Comparison of ENCODE assay signal across 20 cellular contexts in genomic region chr2:15158532-15158931, GRCh38.
DNase-seq lines count a peak whose midpoint lies in the region; ATAC-seq and TF ChIP-seq lines count a peak whose summit lies in the region.
"Had no signal": no experiment of that assay in that cellular context is flagged by ENCODE, and none has a peak within 500 bp of the region (broad histone marks: within the 10 kb centered on the region; RNA-seq: fewer than 3 reads in every experiment).

No MANE protein-coding gene starts in this region.

- ATAC-seq in foreskin keratinocyte (peak; percentile 79), upper lobe of right lung (no peak)
- no peak for ATAC-seq in activated T-cell treated with anti-CD3 and anti-CD28 coated beads, Interleukin-2, amount 50 U/mL, for 4 hours

- H3K36me3 ChIP-seq in mammary epithelial cell (ENCODE audit: insufficient read depth, low read length) (no peaks in the 10 kb centered on the region), neuronal stem cell (replicated peaks in 1 of 2; ENCODE audit: control insufficient read depth in 2 of 2, insufficient read depth in 2 of 2, low read length in 2 of 2) (no peaks in the 10 kb centered on the region), upper lobe of right lung (no peaks in the 10 kb centered on the region)
- H3K36me3 ChIP-seq: BE2C had no signal

- H4K91ac ChIP-seq in neuronal stem cell (ENCODE audit: low read depth, low read length, poor library complexity), result no peak overlapping the region

- DNase-seq in DMS53 (lab: John Stamatoyannopoulos, UW) (peak; percentile 37), DMS53 treated with DMSO at 0.1 percent for 48 hours (lab: John Stamatoyannopoulos, UW; ENCODE audit: unreplicated experiment) (no peak), mammary epithelial cell (peak; percentile 12), foreskin keratinocyte (peak in 1 of 2 donors; percentile 37), neuronal stem cell (ENCODE audit: low spot score) (no peak), pons (ENCODE audit: low spot score) (no peak), upper lobe of right lung (no peak)
- DNase-seq in activated T-cell treated with anti-CD3 and anti-CD28 coated beads, Interleukin-2, amount 50 U/mL, for 4 hours, result no peak
- DNase-seq: Calu3, NCI-H1048, NCI-H1694, NCI-H2029 treated with DMSO at 0.1 percent for 48 hours, NCI-H510A, OCI-M1, SK-N-SH had no signal

- H3K4me3 Mint-ChIP-seq in activated T-cell treated with anti-CD3 and anti-CD28 coated beads, Interleukin-2, amount 50 U/mL, for 4 hours, result no peak overlapping the region
- H3K4me3 Mint-ChIP-seq: CD14-positive monocyte, IgD-negative memory B cell had no signal

- no peaks in the 10 kb centered on the region for H3K79me1 ChIP-seq in neuronal stem cell (ENCODE audit: low read depth, low read length)

- no peak overlapping the region for H3K23ac ChIP-seq in neuronal stem cell (ENCODE audit: low read depth, low read length, poor library complexity)

- H3K4ac ChIP-seq in neuronal stem cell (ENCODE audit: low read length), result no peak overlapping the region

- intact Hi-C loops in mammary epithelial cell (cut with micrococcal nuclease) (loop anchor here (10.0 kb wide), 1 partner anchor 874 kb away; no protein-coding TSS in a partner anchor), upper lobe of right lung (cut with DNase I) (no loop called here)

- no peaks in the 10 kb centered on the region for H3K9me3 Mint-ChIP-seq in activated T-cell treated with anti-CD3 and anti-CD28 coated beads, Interleukin-2, amount 50 U/mL, for 4 hours
- H3K9me3 Mint-ChIP-seq: IgD-negative memory B cell had no signal

- WGBS in mammary epithelial cell (ENCODE audit: low coverage, missing lambda C conversion rate), result 68% methylated on average over 4 of the region's 5 CpGs
- WGBS in neuronal stem cell (ENCODE audit: extremely low coverage in 2 of 2, insufficient read length in 2 of 2, insufficient replicate concordance in 1 of 2), 2 donors, result no CpG with 5 or more reads among the region's 5 CpGs

- H3K27me3 ChIP-seq in mammary epithelial cell (ENCODE audit: insufficient read depth, low read length), result no peaks in the 10 kb centered on the region
- H3K27me3 ChIP-seq in foreskin keratinocyte, result no peaks in the 10 kb centered on the region
- no peaks in the 10 kb centered on the region for H3K27me3 ChIP-seq in neuronal stem cell (ENCODE audit: control insufficient read depth in 3 of 3, insufficient read depth in 3 of 3, low read depth in 1 of 3, low read length in 3 of 3)
- H3K27me3 ChIP-seq in upper lobe of right lung, result no peaks in the 10 kb centered on the region
- H3K27me3 ChIP-seq: BE2C had no signal

- H3K9ac ChIP-seq in mammary epithelial cell (ENCODE audit: insufficient read depth, low read length) (no peak overlapping the region), neuronal stem cell (ENCODE audit: low read depth, low read length, poor library complexity) (no peak overlapping the region)
- H3K9ac ChIP-seq: KMS-11, SK-N-SH had no signal

- no peaks in the 10 kb centered on the region for H3K79me2 ChIP-seq in mammary epithelial cell (ENCODE audit: insufficient read depth, low read length)

- H2AFZ ChIP-seq in mammary epithelial cell (ENCODE audit: low read depth, low read length) (peak overlapping the region; percentile 31), neuronal stem cell (ENCODE audit: low read length) (peak overlapping the region; percentile 3)

- no peak overlapping the region for H3K14ac ChIP-seq in neuronal stem cell (ENCODE audit: low read length)

- no peaks in the 10 kb centered on the region for H3K27me3 Mint-ChIP-seq in activated T-cell treated with anti-CD3 and anti-CD28 coated beads, Interleukin-2, amount 50 U/mL, for 4 hours (ENCODE audit: low read depth)
- H3K27me3 Mint-ChIP-seq: IgD-negative memory B cell had no signal

- no peaks in the 10 kb centered on the region for H4K20me1 ChIP-seq in mammary epithelial cell (ENCODE audit: insufficient read depth, low read length)

- CTCF ChIA-PET in mammary epithelial cell (lab: Charles Lee; ENCODE audit: low non-redundant PET), result interaction anchor here (0.9 kb wide), 1 partner anchor 1506 kb away, joined by 30 read pairs; no protein-coding TSS in a partner anchor

- in situ Hi-C loops in mammary epithelial cell (cut with MboI; ENCODE audit: low sequenced_read_pairs in 2 of 2), result no loop called here

- H4K8ac ChIP-seq in neuronal stem cell (ENCODE audit: low read depth, low read length), result no peak overlapping the region

- dilution Hi-C loops in mammary epithelial cell (cut with HindIII; ENCODE audit: low sequenced_read_pairs), result no loop called here

- H2BK12ac ChIP-seq in neuronal stem cell (ENCODE audit: low read length), result peak overlapping the region; percentile 77

- TF ChIP-seq CTCF in mammary epithelial cell (conservative IDR thresholded peaks at IDR 0.05 in 1 of 2, IDR thresholded peaks at IDR 0.05 in 1 of 2; ENCODE audit: extremely low read depth in 1 of 2, insufficient read depth in 1 of 2, low read depth in 1 of 2, low read length in 2 of 2) (no peak), foreskin keratinocyte (conservative IDR thresholded peaks at IDR 0.05) (no peak), upper lobe of right lung (IDR thresholded peaks at IDR 0.05) (no peak)

- H2BK120ac ChIP-seq in neuronal stem cell (ENCODE audit: low read depth, low read length), result peak overlapping the region; percentile 66

- H3K4me1 ChIP-seq in mammary epithelial cell (ENCODE audit: insufficient read depth, low read length), result peaks cover 4% of the 10 kb centered on the region
- no peaks in the 10 kb centered on the region for H3K4me1 ChIP-seq in foreskin keratinocyte
- H3K4me1 ChIP-seq in neuronal stem cell (ENCODE audit: control insufficient read depth in 2 of 2, insufficient read depth in 1 of 2, low read depth in 1 of 2, low read length in 2 of 2), result peaks cover 22 to 44% of the 10 kb centered on the region in 2 donors
- H3K4me1 ChIP-seq in upper lobe of right lung, result no peaks in the 10 kb centered on the region
- H3K4me1 ChIP-seq: BE2C had no signal

- H3K18ac ChIP-seq in neuronal stem cell (ENCODE audit: low read length), result peak overlapping the region; percentile 61

- H3K4me3 ChIP-seq in mammary epithelial cell (replicated peaks in 1 of 3; ENCODE audit: insufficient read depth in 1 of 3, low read depth in 2 of 3, low read length in 3 of 3), result no peak overlapping the region
- no peak overlapping the region for H3K4me3 ChIP-seq in neuronal stem cell (ENCODE audit: low read length in 2 of 2)
- no peak overlapping the region for H3K4me3 ChIP-seq in upper lobe of right lung

- no TSS peak for BruUV-seq in mammary epithelial cell (replicated peaks; lab: Mats Ljungman, UMichigan)

- no peaks in the 10 kb centered on the region for H3K9me3 ChIP-seq in mammary epithelial cell (replicated peaks; ENCODE audit: insufficient read depth, low read length)
- peaks cover 0 to under 1% of the 10 kb centered on the region in 2 donors for H3K9me3 ChIP-seq in neuronal stem cell (replicated peaks in 1 of 2; ENCODE audit: control insufficient read depth in 2 of 2, insufficient read depth in 1 of 2, low read depth in 1 of 2, low read length in 2 of 2)
- H3K9me3 ChIP-seq in upper lobe of right lung, result no peaks in the 10 kb centered on the region
- H3K9me3 ChIP-seq: BE2C, SK-N-SH had no signal

- no peak overlapping the region for H3K27ac ChIP-seq in mammary epithelial cell (ENCODE audit: insufficient read depth, low read depth, low read length)
- H3K27ac ChIP-seq in foreskin keratinocyte, result no peak overlapping the region
- H3K27ac ChIP-seq in neuronal stem cell (replicated peaks; ENCODE audit: low read length), result peak overlapping the region; percentile 77
- H3K27ac ChIP-seq in upper lobe of right lung, result no peak overlapping the region
- H3K27ac ChIP-seq: 22Rv1, KMS-11 had no signal

- H3K36me3 Mint-ChIP-seq in activated T-cell treated with anti-CD3 and anti-CD28 coated beads, Interleukin-2, amount 50 U/mL, for 4 hours (ENCODE audit: insufficient read depth), result no peaks in the 10 kb centered on the region
- H3K36me3 Mint-ChIP-seq: CD14-positive monocyte had no signal

- H2BK15ac ChIP-seq in neuronal stem cell (ENCODE audit: low read length), result no peak overlapping the region

- H2BK5ac ChIP-seq in neuronal stem cell (ENCODE audit: low read length), result peak overlapping the region; percentile 67

- no peak overlapping the region for H3K4me2 ChIP-seq in mammary epithelial cell (ENCODE audit: insufficient read depth, low read depth, low read length)
- no peak overlapping the region for H3K4me2 ChIP-seq in neuronal stem cell (ENCODE audit: insufficient read depth, low read length, poor library complexity, severe bottlenecking)
- H3K4me2 ChIP-seq: KMS-11, SK-N-SH had no signal

- peak overlapping the region; percentile 64 for H2AK5ac ChIP-seq in neuronal stem cell (ENCODE audit: low read depth, low read length)

- H3K4me1 Mint-ChIP-seq in activated T-cell treated with anti-CD3 and anti-CD28 coated beads, Interleukin-2, amount 50 U/mL, for 4 hours (ENCODE audit: low read depth), result no peaks in the 10 kb centered on the region
- H3K4me1 Mint-ChIP-seq: CD14-positive monocyte, IgD-negative memory B cell had no signal

Comparison
In these comparisons a context has a peak if more than half of its experiments do, and no peak if none do; other contexts are left out.
1. DNase-seq: peak in DMS53 (single experiment) and mammary epithelial cell (single experiment); none in DMS53 treated with DMSO at 0.1 percent for 48 hours (single experiment), neuronal stem cell (single experiment), pons (single experiment), activated T-cell treated with anti-CD3 and anti-CD28 coated beads, Interleukin-2, amount 50 U/mL, for 4 hours (single experiment) and upper lobe of right lung (single experiment).